12 cellular contexts compared by ENCODE assay signal in genomic region chr10:4343798-4344370, GRCh38.
DNase-seq lines count a peak whose midpoint lies in the region; ATAC-seq and TF ChIP-seq lines count a peak whose summit lies in the region.
"Had no signal": no experiment of that assay in that cellular context is flagged by ENCODE, and none has a peak within 500 bp of the region (broad histone marks: within the 10 kb centered on the region; RNA-seq: fewer than 3 reads in every experiment).

No MANE protein-coding gene starts in this region.

- CTCF ChIA-PET in MCF 10A (lab: Yijun Ruan, JAX), result interaction anchor here (0.5 to 1.9 kb wide), 16 partner anchors 9 to 877 kb away, joined by 3 to 7 read pairs (median 3); partner anchors contain the start of gene KLF6

- no peaks in the 10 kb centered on the region for H3K27me3 ChIP-seq in breast epithelium
- H3K27me3 ChIP-seq in muscle layer of colon (ENCODE audit: control insufficient read depth in 1 of 2, insufficient read depth in 2 of 2, low read length in 2 of 2), result no peaks in the 10 kb centered on the region
- H3K27me3 ChIP-seq in upper lobe of right lung, result no peaks in the 10 kb centered on the region
- H3K27me3 ChIP-seq: MG63 had no signal

- ATAC-seq in upper lobe of right lung, result no peak
- no peak for ATAC-seq in activated CD4-positive, CD25-positive, alpha-beta regulatory T cell treated with anti-CD3 and anti-CD28 coated beads, Interleukin-2, amount 50 U/mL, for 24 hours

- BruUV-seq in MCF 10A (replicated peaks; lab: Mats Ljungman, UMichigan), result TSS peak; percentile 97

- in situ Hi-C loops in G401 (cut with HindIII; ENCODE audit: low sequenced_read_pairs), result no loop called here

- H3K27me3 Mint-ChIP-seq in MCF 10A (ENCODE audit: insufficient read depth, unreplicated experiment), result no peaks in the 10 kb centered on the region

- H3K9me3 Mint-ChIP-seq in MCF 10A (ENCODE audit: unreplicated experiment), result no peaks in the 10 kb centered on the region

- H3K4me3 ChIP-seq in breast epithelium (no peak overlapping the region), choroid plexus epithelial cell (ENCODE audit: low read depth, low read length) (no peak overlapping the region), muscle layer of colon (ENCODE audit: low read depth in 1 of 2, low read length in 2 of 2) (no peak overlapping the region), upper lobe of right lung (no peak overlapping the region)
- H3K4me3 ChIP-seq: MG63 had no signal

- H3K9me3 ChIP-seq in breast epithelium (no peaks in the 10 kb centered on the region), muscle layer of colon (ENCODE audit: low read length) (no peaks in the 10 kb centered on the region), upper lobe of right lung (no peaks in the 10 kb centered on the region)
- H3K9me3 ChIP-seq: MG63 had no signal

- DNase-seq in MCF 10A (ENCODE audit: unreplicated experiment), result no peak
- no peak for DNase-seq in breast epithelium (ENCODE audit: low spot score in 2 of 2)
- peak; percentile 54 for DNase-seq in choroid plexus epithelial cell (ENCODE audit: low read depth)
- no peak for DNase-seq in upper lobe of right lung
- DNase-seq in ecto neural progenitor cell (ENCODE audit: low spot score), result no peak
- no peak for DNase-seq in G401 (ENCODE audit: low spot score)
- DNase-seq: central memory CD4-positive, alpha-beta T cell; DND-41; RPMI8226 had no signal

- H3K27ac ChIP-seq in breast epithelium (peak overlapping the region in 1 of 2 donors; percentile 10), muscle layer of colon (ENCODE audit: low read depth, low read length) (peak overlapping the region; percentile 43), upper lobe of right lung (peak overlapping the region; percentile 24)

- H3K9ac ChIP-seq in muscle layer of colon (ENCODE audit: low read length), result no peak overlapping the region

- peak overlapping the region; percentile 48 for H3K4me3 Mint-ChIP-seq in MCF 10A (ENCODE audit: unreplicated experiment)

- TF ChIP-seq POLR2A in breast epithelium (IDR thresholded peaks at IDR 0.05), result no peak

- H3K27ac Mint-ChIP-seq in MCF 10A (ENCODE audit: low read depth, unreplicated experiment), result peak overlapping the region; percentile 99

- H3K4me1 ChIP-seq in breast epithelium (no peaks in the 10 kb centered on the region), muscle layer of colon (ENCODE audit: insufficient read depth, low read length) (peaks cover 25% of the 10 kb centered on the region), upper lobe of right lung (peaks cover 15% of the 10 kb centered on the region)

- intact Hi-C loops in MCF 10A (cut with micrococcal nuclease), result loop anchor here (1.0 to 10.0 kb wide), 10 partner anchors 168 to 1149 kb away; partner anchors contain the start of gene KLF6
- intact Hi-C loops in breast epithelium (cut with DNase I; ENCODE audit: low total_unique reads), result no loop called here
- intact Hi-C loops in upper lobe of right lung (cut with DNase I), result no loop called here

- POLR2A ChIA-PET in MCF 10A (lab: Yijun Ruan, JAX), result interaction anchor here (0.6 to 3.3 kb wide), 41 partner anchors 9 to 1093 kb away, joined by 3 to 65 read pairs (median 6); partner anchors contain the start of gene KLF6

- no peaks in the 10 kb centered on the region for H3K36me3 ChIP-seq in breast epithelium
- H3K36me3 ChIP-seq in muscle layer of colon (ENCODE audit: insufficient read depth, low read length), result no peaks in the 10 kb centered on the region
- no peaks in the 10 kb centered on the region for H3K36me3 ChIP-seq in upper lobe of right lung
- H3K36me3 ChIP-seq: MG63 had no signal

- TF ChIP-seq CTCF in MCF 10A (IDR thresholded peaks at IDR 0.05; ENCODE audit: unreplicated experiment) (no peak), breast epithelium (IDR thresholded peaks at IDR 0.05) (no peak), choroid plexus epithelial cell (conservative IDR thresholded peaks at IDR 0.05; ENCODE audit: low read depth, low read length) (peak; percentile 13), upper lobe of right lung (IDR thresholded peaks at IDR 0.05) (no peak)

- peaks cover 26% of the 10 kb centered on the region for H3K4me1 Mint-ChIP-seq in MCF 10A (ENCODE audit: insufficient read depth, unreplicated experiment)

- no peaks in the 10 kb centered on the region for H3K36me3 Mint-ChIP-seq in MCF 10A (ENCODE audit: insufficient read depth, unreplicated experiment)
